ENCODE assay signal across 28 cellular contexts in the genomic region with DNA sequence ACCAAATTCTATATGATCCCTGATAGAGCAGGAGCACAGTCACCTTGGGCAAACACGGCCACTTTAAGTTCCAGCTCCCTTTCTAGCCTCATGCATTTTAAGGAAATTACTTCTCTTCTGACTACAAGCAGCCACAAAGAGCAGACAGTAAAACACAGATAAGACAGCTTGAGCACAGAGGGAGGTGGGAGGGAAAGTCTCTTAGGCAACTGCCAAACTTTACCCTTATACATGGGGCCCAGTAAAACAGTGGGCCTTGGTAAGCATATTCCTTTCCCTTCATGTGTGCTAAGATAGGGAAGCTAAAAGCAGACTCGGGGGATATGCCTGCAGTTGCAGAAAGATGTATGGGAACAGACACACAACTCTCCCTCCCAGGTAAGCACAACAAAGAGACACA.
DNase-seq lines count a peak whose midpoint lies in the region; ATAC-seq and TF ChIP-seq lines count a peak whose summit lies in the region.
"Had no signal": no experiment of that assay in that cellular context is flagged by ENCODE, and none has a peak within 500 bp of the region (broad histone marks: within the 10 kb centered on the region; RNA-seq: fewer than 3 reads in every experiment).

No MANE protein-coding gene starts in this region.

- H3K27ac ChIP-seq in mesendoderm (ENCODE audit: low read depth, low read length), result no peak overlapping the region
- H3K27ac ChIP-seq: BLaER1 treated with 17β-estradiol and CSF1 and Interleukin-3, amounts not matched to agents 10 nM and 100 nM; epithelial cell of prostate; foreskin keratinocyte; left lung; ovary; suprapubic skin; vagina had no signal

- no peak overlapping the region for H3K23ac ChIP-seq in mesendoderm (ENCODE audit: low read length)

- H2BK120ac ChIP-seq in mesendoderm (ENCODE audit: low read depth, low read length), result no peak overlapping the region

- H3K4ac ChIP-seq in mesendoderm (ENCODE audit: low read depth, low read length), result no peak overlapping the region

- no peak for ATAC-seq in GM19023 (IDR thresholded peaks at IDR 0.05; ENCODE audit: unreplicated experiment)
- ATAC-seq: activated CD4-positive, CD25-positive, alpha-beta regulatory T cell treated with anti-CD3 and anti-CD28 coated beads, Interleukin-2, amount 50 U/mL, for 24 hours; foreskin keratinocyte; left lung; naive thymus-derived CD8-positive, alpha-beta T cell; stimulated activated memory B cell treated with anti-CD40 and anti-IgM and Interleukin-4, amounts not matched to agents 10 μg/mL and 1 μg/mL and 100 μg/mL, for 72 hours had no signal

- H3K18ac ChIP-seq in mesendoderm (ENCODE audit: low read length), result no peak overlapping the region

- TF ChIP-seq CTCF in choroid plexus epithelial cell (conservative IDR thresholded peaks at IDR 0.05; ENCODE audit: low read depth, low read length), result no peak

- H2BK15ac ChIP-seq in mesendoderm (replicated peaks; ENCODE audit: low read depth), result no peak overlapping the region

- H3K56ac ChIP-seq in mesendoderm (ENCODE audit: low read length), result peak overlapping the region; percentile 15

- WGBS in mesendoderm (ENCODE audit: extremely low coverage, insufficient coverage, low lambda C conversion rate), result no CpG with 5 or more reads among the region's 2 CpGs

- no peaks in the 10 kb centered on the region for H3K79me2 ChIP-seq in mesendoderm (ENCODE audit: control insufficient read depth, insufficient read depth, low read length)

- no peaks in the 10 kb centered on the region for H3K79me1 ChIP-seq in mesendoderm (ENCODE audit: low read length)

- H4K8ac ChIP-seq in mesendoderm (ENCODE audit: low read depth, low read length), result no peak overlapping the region

- no peak overlapping the region for H3K4me2 ChIP-seq in mesendoderm (ENCODE audit: low read length)
- H3K4me2 ChIP-seq: BLaER1 treated with 17β-estradiol and CSF1 and Interleukin-3, amounts not matched to agents 10 nM and 100 nM had no signal

- no peaks in the 10 kb centered on the region for H3K36me3 ChIP-seq in mesendoderm (ENCODE audit: control insufficient read depth, insufficient read depth, low read length)
- H3K36me3 ChIP-seq: ovary, vagina had no signal

- DNase-seq in GDM1 (lab: John Stamatoyannopoulos, UW), result peak; percentile 0
- DNase-seq in NCI-H226, result peak; percentile 16
- DNase-seq in choroid plexus epithelial cell (ENCODE audit: low read depth), result peak; percentile 15
- DNase-seq in mesendoderm, result peak; percentile 62
- DNase-seq in stimulated activated naive CD4-positive, alpha-beta T cell treated with Interleukin-2 at 50 U/mL for 16 hours (lab: John Stamatoyannopoulos, UW), result no peak
- DNase-seq in SHP77 (lab: John Stamatoyannopoulos, UW), result no peak
- DNase-seq in amniotic stem cell (lab: John Stamatoyannopoulos, UW), result no peak
- DNase-seq: activated CD4-positive, alpha-beta memory T cell treated with anti-CD3 and anti-CD28 coated beads, Interleukin-2, amount 10 ng/mL, durations not matched to agents 7 days and 5 days; activated effector memory CD4-positive, alpha-beta T cell treated with anti-CD3 and anti-CD28 coated beads, Interleukin-2, amount 50 U/mL, for 16 hours; activated naive CD8-positive, alpha-beta T cell treated with anti-CD3 and anti-CD28 coated beads, Interleukin-2, amount 10 ng/mL, durations not matched to agents 7 days and 5 days; Calu3; foreskin keratinocyte; immature natural killer cell; left lung; midbrain; MM.1S; naive thymus-derived CD8-positive, alpha-beta T cell; NCI-H526 treated with DMSO at 0.1 percent for 48 hours; ovary; retina; RPMI8226 had no signal

- H3K9ac ChIP-seq in mesendoderm (ENCODE audit: low read length), result no peak overlapping the region
- H3K9ac ChIP-seq: BLaER1 treated with 17β-estradiol and CSF1 and Interleukin-3, amounts not matched to agents 10 nM and 100 nM had no signal

- no peak overlapping the region for H2BK5ac ChIP-seq in mesendoderm (ENCODE audit: low read length)

- no peak overlapping the region for H2AK5ac ChIP-seq in mesendoderm (ENCODE audit: low read length)

- no peak overlapping the region for H3K4me3 ChIP-seq in choroid plexus epithelial cell (ENCODE audit: low read depth, low read length)
- no peak overlapping the region for H3K4me3 ChIP-seq in mesendoderm (ENCODE audit: low read length)
- H3K4me3 ChIP-seq: BLaER1 treated with 17β-estradiol and CSF1 and Interleukin-3, amounts not matched to agents 10 nM and 100 nM; left lung; ovary; suprapubic skin; vagina had no signal

- no peak overlapping the region for H4K5ac ChIP-seq in mesendoderm (ENCODE audit: low read length)

- H3K27me3 ChIP-seq in mesendoderm (ENCODE audit: insufficient read depth, low read length, poor library complexity), result no peaks in the 10 kb centered on the region
- H3K27me3 ChIP-seq: BLaER1 treated with 17β-estradiol and CSF1 and Interleukin-3, amounts not matched to agents 10 nM and 100 nM; foreskin keratinocyte; left lung; ovary; suprapubic skin; vagina had no signal

- no peaks in the 10 kb centered on the region for H3K4me1 ChIP-seq in mesendoderm (ENCODE audit: control insufficient read depth, low read depth, low read length)
- H3K4me1 ChIP-seq: foreskin keratinocyte, left lung, suprapubic skin, vagina had no signal

Comparison
In these comparisons a context has a peak if more than half of its experiments do, and no peak if none do; other contexts are left out.
1. DNase-seq: peak in GDM1 (single experiment), NCI-H226 (single experiment), choroid plexus epithelial cell (single experiment) and mesendoderm (single experiment); none in stimulated activated naive CD4-positive, alpha-beta T cell treated with Interleukin-2 at 50 U/mL for 16 hours (single experiment), SHP77 (0 of 2) and amniotic stem cell (single experiment).